Comparison of ENCODE assay signal across 1 cellular context in genomic region chr18:493974-494601, GRCh38.
TF ChIP-seq lines count a peak whose summit lies in the region.

No MANE protein-coding gene starts in this region.

TF ChIP-seq in HEK293, 187 proteins besides CTCF, POLR2A, EP300 and RAD21 (continued from another document and continues in another):
- TF ChIP-seq ZNF664 (tag by site-specific recombination; IDR thresholded peaks at IDR 0.05) (peak; percentile 55; the same call in 1 of the 2 replicates), HOXD13 (CRISPR knock-in tag; IDR thresholded peaks at IDR 0.05; ENCODE audit: borderline replicate concordance) (no peak), ZNF585B (tag by site-specific recombination; IDR thresholded peaks at IDR 0.05) (no peak), SP3 (tag by site-specific recombination; IDR thresholded peaks at IDR 0.05) (peak; percentile 60), GLIS1 (tag by site-specific recombination; IDR thresholded peaks at IDR 0.05) (peak; percentile 97), TRIM28 (IDR thresholded peaks at IDR 0.05; ENCODE audit: borderline replicate concordance, low read length) (no peak), ZNF324 (tag by site-specific recombination; IDR thresholded peaks at IDR 0.05) (peak; percentile 62; the same call in 1 of the 2 replicates), ZNF10 (tag by site-specific recombination; IDR thresholded peaks at IDR 0.05) (0 out of 2 replicates have a peak, but pooled peaks have one; percentile 34), KLF8 (tag by site-specific recombination; IDR thresholded peaks at IDR 0.05) (peak; percentile 88), ZBTB48 (tag by site-specific recombination; IDR thresholded peaks at IDR 0.05) (no peak), ZNF830 (tag by site-specific recombination; IDR thresholded peaks at IDR 0.05; ENCODE audit: low read depth) (no peak), ZXDB (tag by site-specific recombination; IDR thresholded peaks at IDR 0.05) (peak; percentile 83), ZNF394 (tag by site-specific recombination; IDR thresholded peaks at IDR 0.05; ENCODE audit: borderline replicate concordance) (peak; percentile 35; the same call in 1 of the 2 replicates), KLF1 (tag by site-specific recombination; IDR thresholded peaks at IDR 0.05) (0 out of 2 replicates have a peak, but pooled peaks have one; percentile 19), ZNF510 (tag by site-specific recombination; IDR thresholded peaks at IDR 0.05; ENCODE audit: insufficient replicate concordance) (no peak), ZNF596 (tag by site-specific recombination; IDR thresholded peaks at IDR 0.05) (no peak), TSHZ1 (tag by site-specific recombination; IDR thresholded peaks at IDR 0.05; ENCODE audit: borderline replicate concordance) (peak; percentile 90), ZNF335 (tag by site-specific recombination; conservative IDR thresholded peaks at IDR 0.05) (0 out of 2 replicates have a peak, but pooled peaks have one; percentile 19), ZNF610 (tag by site-specific recombination; IDR thresholded peaks at IDR 0.05; ENCODE audit: borderline replicate concordance) (no peak), PRDM2 (tag by site-specific recombination; IDR thresholded peaks at IDR 0.05; ENCODE audit: borderline replicate concordance) (no peak), ZNF350 (tag by site-specific recombination; IDR thresholded peaks at IDR 0.05) (no peak), ZNF768 (tag by site-specific recombination; IDR thresholded peaks at IDR 0.05) (no peak), ZNF449 (tag by site-specific recombination; IDR thresholded peaks at IDR 0.05) (no peak), ZFP37 (tag by site-specific recombination; IDR thresholded peaks at IDR 0.05) (no peak; the same call in 1 of the 2 replicates), ZNF114 (tag by site-specific recombination; IDR thresholded peaks at IDR 0.05) (no peak), PBX3 (CRISPR knock-in tag; IDR thresholded peaks at IDR 0.05) (no peak), ZNF76 (tag by site-specific recombination; IDR thresholded peaks at IDR 0.05; ENCODE audit: borderline replicate concordance, low read depth) (0 out of 2 replicates have a peak, but pooled peaks have one; percentile 41), ZNF174 (tag by site-specific recombination; IDR thresholded peaks at IDR 0.05) (peak; percentile 72; the same call in 1 of the 2 replicates), ZNF121 (tag by site-specific recombination; IDR thresholded peaks at IDR 0.05) (no peak), ZNF660 (tag by site-specific recombination; IDR thresholded peaks at IDR 0.05) (0 out of 2 replicates have a peak, but pooled peaks have one; percentile 17), HOXA7 (CRISPR knock-in tag; IDR thresholded peaks at IDR 0.05; ENCODE audit: borderline replicate concordance) (no peak), ZNF777 (tag by site-specific recombination; IDR thresholded peaks at IDR 0.05; ENCODE audit: borderline replicate concordance) (no peak), ZNF426 (tag by site-specific recombination; IDR thresholded peaks at IDR 0.05) (no peak), ZNF530 (tag by site-specific recombination; IDR thresholded peaks at IDR 0.05; ENCODE audit: low read depth) (no peak), ZNF529 (tag by site-specific recombination; IDR thresholded peaks at IDR 0.05; ENCODE audit: insufficient replicate concordance) (no peak), OSR2 (tag by site-specific recombination; IDR thresholded peaks at IDR 0.05) (peak; percentile 96), ZNF561 (tag by site-specific recombination; IDR thresholded peaks at IDR 0.05; ENCODE audit: borderline replicate concordance) (no peak), ZBTB20 (tag by site-specific recombination; IDR thresholded peaks at IDR 0.05) (no peak), ZNF514 (tag by site-specific recombination; IDR thresholded peaks at IDR 0.05) (no peak), FEZF1 (tag by site-specific recombination; IDR thresholded peaks at IDR 0.05) (peak; percentile 94), ZNF221 (tag by site-specific recombination; IDR thresholded peaks at IDR 0.05; ENCODE audit: borderline replicate concordance) (no peak), ZBTB21 (tag by site-specific recombination; IDR thresholded peaks at IDR 0.05) (no peak), ZNF837 (tag by site-specific recombination; IDR thresholded peaks at IDR 0.05) (no peak), SETDB1 (IDR thresholded peaks at IDR 0.05; ENCODE audit: insufficient read length, low read length) (no peak), ZBTB8A (tag by site-specific recombination; IDR thresholded peaks at IDR 0.05) (no peak), ZNF423 (tag by site-specific recombination; IDR thresholded peaks at IDR 0.05) (no peak), ZNF558 (tag by site-specific recombination; IDR thresholded peaks at IDR 0.05) (peak; percentile 47; the same call in 1 of the 2 replicates), ZNF624 (tag by site-specific recombination; IDR thresholded peaks at IDR 0.05) (no peak), ZNF518A (tag by site-specific recombination; conservative IDR thresholded peaks at IDR 0.05; ENCODE audit: low read depth) (0 out of 2 replicates have a peak, but pooled peaks have one; percentile 34)
